ENCODE assay signal across 8 cellular contexts in the genomic region with DNA sequence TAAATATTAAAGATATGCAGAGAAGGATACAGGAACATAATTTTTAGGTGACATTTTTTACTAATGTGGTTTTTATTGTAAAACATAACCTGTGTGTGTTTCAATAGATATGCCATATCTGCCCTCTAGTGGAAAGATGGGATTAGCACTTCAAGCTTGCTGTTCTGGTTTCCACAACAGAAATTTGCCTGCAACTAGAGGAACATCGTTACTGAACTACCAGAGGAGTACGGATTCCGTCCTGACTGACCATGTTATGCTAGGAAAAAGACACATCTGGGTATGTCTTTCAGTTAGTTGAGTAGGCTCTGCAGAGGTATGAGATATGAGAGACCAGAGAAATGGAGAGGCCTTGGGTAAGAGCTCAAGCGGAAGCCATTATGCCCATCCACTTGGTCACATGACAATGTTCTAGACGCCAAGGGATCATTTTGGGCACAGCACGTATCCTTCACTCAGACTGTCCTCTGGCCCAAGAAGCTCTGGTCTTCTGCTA.
DNase-seq lines count a peak whose midpoint lies in the region; ATAC-seq and TF ChIP-seq lines count a peak whose summit lies in the region.

No MANE protein-coding gene starts in this region.

- POLR2A ChIA-PET in CD4-positive, alpha-beta T cell (lab: Charles Lee): no interaction called here

- no peaks in the 10 kb centered on the region for H3K9me3 Mint-ChIP-seq in CD4-positive, alpha-beta T cell
- peaks cover 0 to 2% (median 0%) of the 10 kb centered on the region in 7 donors for H3K9me3 Mint-ChIP-seq in naive B cell

- H3K27ac Mint-ChIP-seq in CD4-positive, alpha-beta T cell: no peak overlapping the region
- no peak overlapping the region for H3K27ac Mint-ChIP-seq in naive B cell

- CTCF ChIA-PET in CD4-positive, alpha-beta T cell (lab: Charles Lee): interaction anchor here (0.7 to 1.2 kb wide), 3 partner anchors 11 to 151 kb away, joined by 3 read pairs; no protein-coding TSS in a partner anchor

- H3K4me3 ChIP-seq in epithelial cell of proximal tubule (ENCODE audit: low read depth, low read length): peak overlapping the region; percentile 21

- H3K27me3 Mint-ChIP-seq in CD4-positive, alpha-beta T cell: peaks cover 10% of the 10 kb centered on the region
- peaks cover 5 to 14% (median 11%) of the 10 kb centered on the region in 3 donors for H3K27me3 Mint-ChIP-seq in naive B cell

- H3K4me3 Mint-ChIP-seq in CD4-positive, alpha-beta T cell: no peak overlapping the region
- peak overlapping the region in 5 of 8 donors; percentile 9 to 61 (median 37) for H3K4me3 Mint-ChIP-seq in naive B cell

- H3K9me3 ChIP-seq in CD4-positive, alpha-beta T cell (ENCODE audit: control insufficient read depth, low read length): no peaks in the 10 kb centered on the region

- intact Hi-C loops in CD4-positive, alpha-beta T cell (cut with DNase I, micrococcal nuclease): loop anchor here (1.0 to 5.0 kb wide), 2 partner anchors 551 to 552 kb away; no protein-coding TSS in a partner anchor

- H3K27me3 ChIP-seq in CD4-positive, alpha-beta T cell (ENCODE audit: control insufficient read depth, insufficient read depth, low read length): no peaks in the 10 kb centered on the region

- H3K36me3 Mint-ChIP-seq in CD4-positive, alpha-beta T cell (ENCODE audit: low read depth): no peaks in the 10 kb centered on the region
- H3K36me3 Mint-ChIP-seq in naive B cell: no peaks in the 10 kb centered on the region

- peaks cover 4% of the 10 kb centered on the region for H3K4me1 Mint-ChIP-seq in CD4-positive, alpha-beta T cell (ENCODE audit: low read depth)
- H3K4me1 Mint-ChIP-seq in naive B cell: peaks cover 4 to 5% (median 4%) of the 10 kb centered on the region in 3 donors

- peak; percentile 55 for ATAC-seq in CD4-positive, alpha-beta T cell (ENCODE audit: poor library complexity)
- ATAC-seq in GM18511 (IDR thresholded peaks at IDR 0.05; ENCODE audit: unreplicated experiment) (peak; percentile 95), HG02884 (IDR thresholded peaks at IDR 0.05; ENCODE audit: unreplicated experiment) (peak; percentile 93), naive B cell (ENCODE audit: low read depth in 2 of 2) (peak in 1 of 2 donors; percentile 64)

- DNase-seq in CD4-positive, alpha-beta T cell: no peak
- DNase-seq in NCI-H128 (lab: John Stamatoyannopoulos, UW; ENCODE audit: unreplicated experiment): peak; percentile 6
- DNase-seq in SW480 (ENCODE audit: low spot score): peak; percentile 27
- DNase-seq in epithelial cell of proximal tubule (ENCODE audit: low read depth): peak; percentile 20
- DNase-seq in naive B cell: peak; percentile 19
- DNase-seq in HPDE6-E6E7 (ENCODE audit: extremely low spot score): no peak

- peak; percentile 75 for TF ChIP-seq CTCF in CD4-positive, alpha-beta T cell (IDR thresholded peaks at IDR 0.05)
- peak; percentile 86 for TF ChIP-seq CTCF in epithelial cell of proximal tubule (conservative IDR thresholded peaks at IDR 0.05; ENCODE audit: low read depth, low read length)

- H3K27ac ChIP-seq in CD4-positive, alpha-beta T cell (ENCODE audit: low read depth, low read length): no peak overlapping the region

Comparison
In these comparisons a context has a peak if more than half of its experiments do, and no peak if none do; other contexts are left out.
1. DNase-seq: peak in NCI-H128 (single experiment), SW480 (single experiment), epithelial cell of proximal tubule (single experiment) and naive B cell (single experiment); none in CD4-positive, alpha-beta T cell (0 of 10) and HPDE6-E6E7 (single experiment).